ENCODE assay signal across 28 cellular contexts in genomic region chr5:22504411-22504810, GRCh38.
"Had no signal": no experiment of that assay in that cellular context is flagged by ENCODE, and none has a peak within 500 bp of the region (broad histone marks: within the 10 kb centered on the region; RNA-seq: fewer than 3 reads in every experiment).

No MANE protein-coding gene starts in this region.

- FAIRE-seq: endometrium, keratinocyte had no signal

- H3K4me2 ChIP-seq: neural progenitor cell had no signal

- H3K27me3 ChIP-seq: colonic mucosa, esophagus squamous epithelium, heart right ventricle, neural progenitor cell, sigmoid colon, stomach, thyroid gland, vagina had no signal

- H3K27ac ChIP-seq: colonic mucosa, esophagus squamous epithelium, heart right ventricle, neural progenitor cell, psoas muscle, sigmoid colon, stomach, thyroid gland, vagina had no signal

- H2AFZ ChIP-seq: neural progenitor cell had no signal

- H3K4me3 ChIP-seq: colonic mucosa, esophagus squamous epithelium, heart right ventricle, neural progenitor cell, psoas muscle, sigmoid colon, stomach, thyroid gland, vagina had no signal

- DNase-seq: colonic mucosa; effector CD8-positive, alpha-beta T cell; erythroblast; esophagus squamous epithelium; foreskin melanocyte; glutamatergic neuron; heart right ventricle; mesenchymal stem cell; midbrain; naive thymus-derived CD4-positive, alpha-beta T cell; nucleus accumbens; posterior cingulate gyrus; psoas muscle; right cardiac atrium; sigmoid colon; stimulated activated CD4-positive, alpha-beta T cell treated with anti-CD3 and anti-CD28 coated beads, Interleukin-2, amount 100 ng/mL, for 24 hours; stimulated activated CD4-positive, alpha-beta T cell treated with anti-CD3 and anti-CD28 coated beads, Interleukin-4, amount 100 ng/mL, for 24 hours; stimulated activated naive CD4-positive, alpha-beta T cell treated with Interleukin-2 at 50 U/mL for 16 hours; stomach; thyroid gland; trophoblast cell had no signal

- H3K27ac Mint-ChIP-seq: dendritic cell treated with granulocyte-macrophage colony-stimulating factor and Interleukin-4, amounts not matched to agents 40 ng/mL and 50 ng/mL, for 4 days; naive thymus-derived CD4-positive, alpha-beta T cell; nephron; neural progenitor cell; stimulated activated effector memory CD8-positive, alpha-beta T cell treated with anti-CD3 and anti-CD28 coated beads, Interleukin-12 subunit alpha, Interleukin-12 subunit beta, amount 100 ng/mL, for 72 hours had no signal

- H3K27me3 Mint-ChIP-seq: dendritic cell treated with granulocyte-macrophage colony-stimulating factor and Interleukin-4, amounts not matched to agents 40 ng/mL and 50 ng/mL, for 4 days; naive thymus-derived CD4-positive, alpha-beta T cell had no signal

- H3K36me3 Mint-ChIP-seq: naive thymus-derived CD4-positive, alpha-beta T cell; neural progenitor cell; stimulated activated effector memory CD8-positive, alpha-beta T cell treated with anti-CD3 and anti-CD28 coated beads, Interleukin-12 subunit alpha, Interleukin-12 subunit beta, amount 100 ng/mL, for 72 hours had no signal

- H3K4me3 Mint-ChIP-seq: dendritic cell treated with granulocyte-macrophage colony-stimulating factor and Interleukin-4, amounts not matched to agents 40 ng/mL and 50 ng/mL, for 4 days; naive thymus-derived CD4-positive, alpha-beta T cell; nephron; neural progenitor cell; stimulated activated effector memory CD8-positive, alpha-beta T cell treated with anti-CD3 and anti-CD28 coated beads, Interleukin-12 subunit alpha, Interleukin-12 subunit beta, amount 100 ng/mL, for 72 hours had no signal

- H3K9me3 Mint-ChIP-seq: dendritic cell treated with granulocyte-macrophage colony-stimulating factor and Interleukin-4, amounts not matched to agents 40 ng/mL and 50 ng/mL, for 4 days; neural progenitor cell had no signal

- H3K9me3 ChIP-seq: colonic mucosa, esophagus squamous epithelium, psoas muscle, thyroid gland, vagina had no signal

- H3K4me1 ChIP-seq: colonic mucosa, esophagus squamous epithelium, heart right ventricle, neural progenitor cell, psoas muscle, sigmoid colon, stomach, thyroid gland, vagina had no signal

- H3K4me1 Mint-ChIP-seq: naive thymus-derived CD4-positive, alpha-beta T cell; neural progenitor cell; stimulated activated effector memory CD8-positive, alpha-beta T cell treated with anti-CD3 and anti-CD28 coated beads, Interleukin-12 subunit alpha, Interleukin-12 subunit beta, amount 100 ng/mL, for 72 hours had no signal

- H3K36me3 ChIP-seq: colonic mucosa, esophagus squamous epithelium, heart right ventricle, neural progenitor cell, sigmoid colon, stomach, thyroid gland, vagina had no signal

- H3K9ac ChIP-seq: neural progenitor cell had no signal
